Comparison of ENCODE assay signal across 2 cellular contexts in the genomic region with DNA sequence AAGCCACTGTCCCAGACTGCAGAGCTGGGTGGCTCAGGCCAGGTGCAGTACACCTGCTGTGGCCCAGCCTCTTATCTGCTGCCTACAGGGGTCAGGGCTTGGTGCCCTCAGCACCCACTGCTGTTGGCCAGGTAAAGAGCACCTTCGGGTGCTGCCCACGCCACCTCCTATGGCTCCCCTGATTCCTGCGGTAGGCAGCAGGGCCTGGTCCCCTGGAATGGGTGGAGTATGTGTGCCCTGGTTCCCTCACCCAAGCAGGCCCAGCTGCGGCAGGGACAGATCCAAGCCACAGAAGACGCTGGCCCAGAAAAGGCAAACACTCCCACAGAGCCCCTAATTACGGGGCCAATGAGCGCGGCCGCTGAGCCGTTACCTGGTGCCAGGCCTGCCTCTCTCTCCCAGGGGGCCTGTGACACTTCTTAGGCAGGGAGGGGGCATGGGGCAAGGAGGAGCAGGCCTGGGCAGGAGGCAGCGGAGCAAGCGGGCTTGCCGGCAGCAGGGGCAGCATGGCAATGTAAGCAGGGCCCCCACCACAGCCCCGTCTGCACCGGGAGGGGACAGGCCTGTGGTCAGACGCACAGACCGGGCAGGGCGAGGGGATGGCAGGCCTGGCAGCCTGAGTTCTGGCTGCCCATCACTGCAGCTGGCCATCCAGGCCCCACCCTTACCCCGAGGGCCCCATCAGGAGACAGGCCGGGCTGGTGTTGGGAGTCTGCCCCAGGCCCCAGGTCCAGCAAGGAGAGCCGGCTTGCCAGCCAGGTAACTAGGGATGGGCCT.
TF ChIP-seq lines count a peak whose summit lies in the region.

No MANE protein-coding gene starts in this region.

TF ChIP-seq in HEK293, 187 proteins besides CTCF, POLR2A, EP300 and RAD21:
- TF ChIP-seq ZNF423 (tag by site-specific recombination; IDR thresholded peaks at IDR 0.05) (peak; percentile 81), ZNF571 (tag by site-specific recombination; IDR thresholded peaks at IDR 0.05) (no peak), ZBTB6 (tag by site-specific recombination; IDR thresholded peaks at IDR 0.05) (no peak)

TF ChIP-seq in H1, 55 proteins besides CTCF, POLR2A, EP300 and RAD21:
- TF ChIP-seq CREB1 (IDR thresholded peaks at IDR 0.05) (no peak), CBX8 (IDR thresholded peaks at IDR 0.05; ENCODE audit: borderline replicate concordance, low read depth, low read length) (no peak)
